In genomic region chr3:87167634-87168456, GRCh38 we compare ENCODE assay signal across 8 cellular contexts. TPM values are rescaled to one million over a fixed set of nuclear protein-coding genes. Genes with fewer than 3 reads are reported as not detected.
DNase-seq lines count a peak whose midpoint lies in the region; FAIRE-seq and TF ChIP-seq lines count a peak whose summit lies in the region.

No MANE protein-coding gene starts in this region.

- WGBS in SK-N-SH (ENCODE audit: low lambda C conversion rate), result 21% methylated on average over 11 of the region's 11 CpGs

- H3K36me3 ChIP-seq in SK-N-SH (replicated peaks in 1 of 2; ENCODE audit: control insufficient read depth in 1 of 2, insufficient read depth in 2 of 2, low read length in 1 of 2) (no peaks in the 10 kb centered on the region), duodenal mucosa (ENCODE audit: control insufficient read depth in 1 of 2, insufficient read depth in 2 of 2, low read length in 2 of 2) (no peaks in the 10 kb centered on the region)

- peak; percentile 71 for TF ChIP-seq CTCF in SK-N-SH (IDR thresholded peaks at IDR 0.05)

- H3K27me3 ChIP-seq in SK-N-SH (ENCODE audit: insufficient read depth) (peaks cover 4% of the 10 kb centered on the region; the same call in 1 of the 2 replicates), duodenal mucosa (ENCODE audit: control insufficient read depth in 1 of 2, insufficient read depth in 2 of 2, low read length in 2 of 2) (no peaks in the 10 kb centered on the region)

- no peak for TF ChIP-seq EP300 in SK-N-SH (IDR thresholded peaks at IDR 0.05; ENCODE audit: borderline replicate concordance in 1 of 2, low read depth in 1 of 2, low read length in 1 of 2)

- TF ChIP-seq RAD21 in SK-N-SH (IDR thresholded peaks at IDR 0.05; ENCODE audit: low read length), result peak; percentile 56

- no peaks in the 10 kb centered on the region for H3K79me2 ChIP-seq in SK-N-SH (ENCODE audit: insufficient read depth)

- DNase-seq in G401 (ENCODE audit: low spot score), result peak; percentile 41
- peak; percentile 16 for DNase-seq in H4 (ENCODE audit: low spot score)
- peak; percentile 68 for DNase-seq in LHCN-M2 (ENCODE audit: low read depth)
- peak; percentile 1 for DNase-seq in SK-N-SH
- DNase-seq in mucosa of gallbladder (ENCODE audit: low spot score), result peak; percentile 37
- DNase-seq in activated effector memory CD4-positive, alpha-beta T cell treated with anti-CD3 and anti-CD28 coated beads, Interleukin-2, amount 50 U/mL, for 16 hours, result no peak

- H3K27ac ChIP-seq in SK-N-SH (ENCODE audit: low read depth in 2 of 2, low read length in 1 of 2) (no peak overlapping the region), duodenal mucosa (ENCODE audit: low read depth, low read length) (no peak overlapping the region)

- no peak overlapping the region for H3K9ac ChIP-seq in SK-N-SH
- H3K9ac ChIP-seq in duodenal mucosa (ENCODE audit: low read depth in 1 of 2, low read length in 2 of 2), result peak overlapping the region in 1 of 2 donors; percentile 15

- H3K9me3 ChIP-seq in SK-N-SH (no peaks in the 10 kb centered on the region), duodenal mucosa (ENCODE audit: control insufficient read depth in 1 of 2, low read length in 2 of 2) (no peaks in the 10 kb centered on the region)

- H3K9me2 ChIP-seq in SK-N-SH, result no peaks in the 10 kb centered on the region

- H4K20me1 ChIP-seq in SK-N-SH (ENCODE audit: insufficient read depth), result no peaks in the 10 kb centered on the region

- POLR2A ChIA-PET in SK-N-SH (lab: Yijun Ruan, JAX), result no interaction called here

- no peaks in the 10 kb centered on the region for H3F3A ChIP-seq in SK-N-SH (replicated peaks; ENCODE audit: insufficient read depth)

- CTCF ChIA-PET in SK-N-SH (lab: Yijun Ruan, JAX), result interaction anchor here (0.6 to 2.0 kb wide), 28 partner anchors 8 to 465 kb away, joined by 3 to 27 read pairs (median 4); no protein-coding TSS in a partner anchor

- FAIRE-seq in A204.1 (lab: Jason Lieb, UNC), result peak; percentile 99

- in situ Hi-C loops in G401 (cut with HindIII; ENCODE audit: low sequenced_read_pairs), result no loop called here

- H3K4me1 ChIP-seq in SK-N-SH (ENCODE audit: control insufficient read depth in 1 of 2, insufficient read depth in 2 of 2, low read depth in 1 of 2, low read length in 1 of 2) (no peaks in the 10 kb centered on the region), duodenal mucosa (ENCODE audit: control insufficient read depth in 1 of 2, insufficient read depth in 2 of 2, low read length in 2 of 2) (no peaks in the 10 kb centered on the region)

- H2AFZ ChIP-seq in SK-N-SH (ENCODE audit: low read depth), result peak overlapping the region; percentile 66; the same call in 1 of the 2 replicates

- peak overlapping the region; percentile 75 for H3K4me2 ChIP-seq in SK-N-SH

- H3K4me3 ChIP-seq in SK-N-SH (ENCODE audit: low read depth in 2 of 2, low read length in 1 of 2), result peak overlapping the region; percentile 42 to 56; a peak in 3 of 4 replicates
- H3K4me3 ChIP-seq in duodenal mucosa (ENCODE audit: low read depth in 1 of 2, low read length in 2 of 2), result peak overlapping the region; percentile 12 to 63

TF ChIP-seq in SK-N-SH, 30 proteins besides CTCF, POLR2A, EP300 and RAD21:
- TF ChIP-seq MXI1 (IDR thresholded peaks at IDR 0.05; ENCODE audit: low read depth, low read length), result no peak
- no peak for TF ChIP-seq REST (IDR thresholded peaks at IDR 0.05; ENCODE audit: low read depth, low read length)
- no peak for TF ChIP-seq GATA2 (CRISPR knock-in tag; IDR thresholded peaks at IDR 0.05)
- peak; percentile 38 for TF ChIP-seq SMC3 (IDR thresholded peaks at IDR 0.05; ENCODE audit: low read depth, low read length)
TF ChIP-seq in SK-N-SH: peak in this region for 1.

RNA-seq across cellular contexts. Expression of gene CHMP2B, which starts 59.3 kb away (rescaled TPM):
- 37.3 and 51.5 TPM in 2 replicates for total RNA-seq in G401 (2014; rRNA removed; shearing (Covaris generic))
- 18.8 and 26.2 TPM in 2 replicates for total RNA-seq in H4 (2014; rRNA removed; shearing (Covaris generic))
- total RNA-seq in LHCN-M2 (2014; rRNA removed), result 31.1 and 33.9 TPM in 2 replicates
- polyA plus RNA-seq in LHCN-M2 (2012), result 13.9 TPM
- polyA plus RNA-seq in SK-N-SH (2012; rRNA removed), result 8.5 and 8.6 TPM in 2 replicates
- 10.0 and 13.8 TPM in 2 replicates for polyA plus RNA-seq in SK-N-SH (2012; cell fraction: cytosol; rRNA removed)
- 5.0 and 6.8 TPM in 2 replicates for polyA plus RNA-seq in SK-N-SH (2012; cell fraction: nucleus; rRNA removed)
- 54.0 TPM for total RNA-seq in mucosa of gallbladder
